Comparison of ENCODE assay signal across 8 cellular contexts in the genomic region with DNA sequence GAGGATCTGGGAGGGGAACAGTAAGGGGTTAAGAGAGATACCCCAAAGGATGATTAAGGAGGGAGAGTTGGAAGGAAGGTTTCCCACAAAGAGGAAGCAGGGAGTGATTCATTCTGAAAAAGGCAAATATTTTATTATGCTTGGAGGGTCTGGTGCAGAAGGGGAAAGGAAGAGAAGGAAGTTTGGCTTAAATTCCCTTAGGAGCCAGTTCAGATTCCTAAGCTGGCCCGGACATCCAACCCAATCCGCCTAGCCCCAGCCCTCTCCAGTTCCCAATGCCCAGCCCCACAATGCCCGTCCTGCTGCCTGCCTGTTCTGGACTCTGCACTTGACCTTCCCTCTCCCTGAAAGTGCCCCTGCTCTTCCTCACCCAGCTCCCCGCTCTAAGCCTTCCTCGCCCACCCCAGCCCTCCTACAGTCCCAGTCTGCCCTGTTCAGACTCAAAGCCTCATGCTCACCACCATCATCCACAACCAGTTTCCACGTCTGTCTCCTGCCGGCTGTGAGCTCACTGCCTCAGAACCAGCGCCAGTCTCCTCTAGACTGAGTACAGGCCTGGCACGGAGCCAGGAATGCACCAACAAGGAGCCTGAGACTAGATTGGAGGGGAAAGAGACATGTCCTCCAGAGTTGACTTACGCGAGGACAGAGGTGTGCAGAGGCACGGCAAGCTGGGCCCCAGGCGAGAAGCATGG. TPM values are rescaled to one million over a fixed set of nuclear protein-coding genes. Genes with fewer than 3 reads are reported as not detected.
DNase-seq lines count a peak whose midpoint lies in the region; ATAC-seq and TF ChIP-seq lines count a peak whose summit lies in the region.

No MANE protein-coding gene starts in this region.

- no peak overlapping the region for H3K4me3 ChIP-seq in testis

- H3K9me3 ChIP-seq in testis, result no peaks in the 10 kb centered on the region

- peaks cover 36% of the 10 kb centered on the region for H3K36me3 Mint-ChIP-seq in brain

- TF ChIP-seq CTCF in brain (conservative IDR thresholded peaks at IDR 0.05), result no peak
- TF ChIP-seq CTCF in testis (IDR thresholded peaks at IDR 0.05), result no peak

- TF ChIP-seq POLR2A in testis (IDR thresholded peaks at IDR 0.05), result no peak

- H3K27ac Mint-ChIP-seq in brain, result peak overlapping the region; percentile 20 to 92 (median 75)

- H3K27me3 ChIP-seq in testis, result no peaks in the 10 kb centered on the region

- H3K27me3 Mint-ChIP-seq in brain, result no peaks in the 10 kb centered on the region

- H3K4me3 Mint-ChIP-seq in brain, result peak overlapping the region in 1 of 5 experiments; percentile 35

- no peak overlapping the region for H3K27ac ChIP-seq in testis

- DNase-seq in NCI-H510A treated with DMSO at 0.1 percent for 48 hours (lab: John Stamatoyannopoulos, UW) (peak; percentile 35), NCI-H510A (lab: John Stamatoyannopoulos, UW) (no peak), left colon (peak in 1 of 2 donors; percentile 60), testis (peak; percentile 76), NOMO-1 treated with DMSO at 0.1 percent for 48 hours (lab: John Stamatoyannopoulos, UW; ENCODE audit: unreplicated experiment) (no peak), superior temporal gyrus (ENCODE audit: extremely low spot score) (no peak)

- ATAC-seq in left colon, result peak; percentile 19
- no peak for ATAC-seq in GM21447 (IDR thresholded peaks at IDR 0.05; ENCODE audit: unreplicated experiment)

- 49 to 71% methylated on average over 13 of the region's 13 CpGs for WGBS in testis, 2 donors

- peaks cover 66% of the 10 kb centered on the region for H3K4me1 Mint-ChIP-seq in brain

- H3K4me1 ChIP-seq in testis, result peaks cover 71% of the 10 kb centered on the region

- intact Hi-C loops in left colon (cut with DNase I, micrococcal nuclease) (no loop called here), testis (cut with DNase I; ENCODE audit: low total_unique reads) (no loop called here)

- H3K9me3 Mint-ChIP-seq in brain, result no peaks in the 10 kb centered on the region

- H3K36me3 ChIP-seq in testis (ENCODE audit: low read depth, missing control alignments), result no peaks in the 10 kb centered on the region

RNA-seq across cellular contexts. Expression of a gene that starts 18.9 kb away (rescaled TPM):
- polyA plus RNA-seq in brain (ENCODE audit: insufficient read depth, low read depth, low replicate concordance) (69.0 TPM), testis (ENCODE audit: insufficient read depth, low read depth, low replicate concordance) (99.0 TPM)
- total RNA-seq in left colon (100 to 1,000 TPM; 301 to 355 TPM), testis (100 to 1,000 TPM; 174 to 179 TPM)

Comparison
In these comparisons a context has a peak if more than half of its experiments do, and no peak if none do; other contexts are left out.
1. DNase-seq: peak in NCI-H510A treated with DMSO at 0.1 percent for 48 hours (single experiment) and testis (single experiment); none in NCI-H510A (single experiment), NOMO-1 treated with DMSO at 0.1 percent for 48 hours (single experiment) and superior temporal gyrus (single experiment).